In the genomic region with DNA sequence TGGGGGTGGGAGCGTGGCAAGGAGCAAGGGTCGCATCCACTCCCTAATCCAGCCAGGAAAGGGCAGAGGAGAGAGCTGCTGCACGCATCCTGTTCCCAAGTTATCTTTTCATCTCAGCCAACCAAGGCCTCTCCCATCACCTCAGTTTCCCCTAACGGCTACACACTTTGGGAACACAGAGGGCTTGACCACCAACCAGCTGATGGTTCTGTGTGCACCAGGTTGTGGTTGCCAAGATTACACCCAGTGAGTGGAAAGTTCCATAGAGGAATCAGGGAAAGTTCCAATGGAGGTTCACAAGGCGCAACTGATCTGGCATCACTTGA, we compare ENCODE assay signal across 16 cellular contexts. TPM values are rescaled to one million over a fixed set of nuclear protein-coding genes. Genes with fewer than 3 reads are reported as not detected.
DNase-seq lines count a peak whose midpoint lies in the region; ATAC-seq and TF ChIP-seq lines count a peak whose summit lies in the region.
"Had no signal": no experiment of that assay in that cellular context is flagged by ENCODE, and none has a peak within 500 bp of the region (broad histone marks: within the 10 kb centered on the region; RNA-seq: fewer than 3 reads in every experiment).

No MANE protein-coding gene starts in this region.

- peak overlapping the region; percentile 8 for H3K27ac Mint-ChIP-seq in activated naive CD4-positive, alpha-beta T cell treated with anti-CD3 and anti-CD28 coated beads, Interleukin-2, amount 10 ng/mL, durations not matched to agents 7 days and 5 days
- H3K27ac Mint-ChIP-seq in activated naive CD4-positive, alpha-beta T cell treated with anti-CD3 and anti-CD28 coated beads for 36 hours: no peak overlapping the region
- peak overlapping the region; percentile 35 to 95 (median 89) for H3K27ac Mint-ChIP-seq in IgD-negative memory B cell
- peak overlapping the region; percentile 86 for H3K27ac Mint-ChIP-seq in stimulated activated naive B cell treated with anti-CD40 and anti-IgM and Interleukin-4, amounts not matched to agents 10 μg/mL and 1 μg/mL and 100 μg/mL, for 72 hours
- H3K27ac Mint-ChIP-seq: activated naive CD8-positive, alpha-beta T cell treated with anti-CD3 and anti-CD28 coated beads, Interleukin-2, amount 50 U/mL, for 24 hours had no signal

- intact Hi-C loops in activated naive CD4-positive, alpha-beta T cell treated with anti-CD3 and anti-CD28 coated beads for 36 hours (cut with micrococcal nuclease): no loop called here

- no peaks in the 10 kb centered on the region for H3K27me3 Mint-ChIP-seq in activated naive CD4-positive, alpha-beta T cell treated with anti-CD3 and anti-CD28 coated beads, Interleukin-2, amount 10 ng/mL, durations not matched to agents 7 days and 5 days
- no peaks in the 10 kb centered on the region for H3K27me3 Mint-ChIP-seq in activated naive CD4-positive, alpha-beta T cell treated with anti-CD3 and anti-CD28 coated beads for 36 hours (ENCODE audit: low read depth)
- no peaks in the 10 kb centered on the region for H3K27me3 Mint-ChIP-seq in IgD-negative memory B cell
- no peaks in the 10 kb centered on the region for H3K27me3 Mint-ChIP-seq in stimulated activated naive B cell treated with anti-CD40 and anti-IgM and Interleukin-4, amounts not matched to agents 10 μg/mL and 1 μg/mL and 100 μg/mL, for 72 hours
- H3K27me3 Mint-ChIP-seq: activated naive CD8-positive, alpha-beta T cell treated with anti-CD3 and anti-CD28 coated beads, Interleukin-2, amount 50 U/mL, for 24 hours had no signal

- H3K9me3 Mint-ChIP-seq in activated naive CD4-positive, alpha-beta T cell treated with anti-CD3 and anti-CD28 coated beads, Interleukin-2, amount 10 ng/mL, durations not matched to agents 7 days and 5 days: no peaks in the 10 kb centered on the region
- H3K9me3 Mint-ChIP-seq in activated naive CD4-positive, alpha-beta T cell treated with anti-CD3 and anti-CD28 coated beads for 36 hours: no peaks in the 10 kb centered on the region
- no peaks in the 10 kb centered on the region for H3K9me3 Mint-ChIP-seq in IgD-negative memory B cell
- peaks cover 5% of the 10 kb centered on the region in 2 donors for H3K9me3 Mint-ChIP-seq in stimulated activated naive B cell treated with anti-CD40 and anti-IgM and Interleukin-4, amounts not matched to agents 10 μg/mL and 1 μg/mL and 100 μg/mL, for 72 hours
- H3K9me3 Mint-ChIP-seq: activated naive CD8-positive, alpha-beta T cell treated with anti-CD3 and anti-CD28 coated beads, Interleukin-2, amount 50 U/mL, for 24 hours had no signal

- peaks cover 65% of the 10 kb centered on the region for H3K36me3 Mint-ChIP-seq in activated naive CD4-positive, alpha-beta T cell treated with anti-CD3 and anti-CD28 coated beads, Interleukin-2, amount 10 ng/mL, durations not matched to agents 7 days and 5 days
- peaks cover 2% of the 10 kb centered on the region for H3K36me3 Mint-ChIP-seq in activated naive CD4-positive, alpha-beta T cell treated with anti-CD3 and anti-CD28 coated beads for 36 hours (ENCODE audit: low read depth)
- H3K36me3 Mint-ChIP-seq in IgD-negative memory B cell: peaks cover 3% of the 10 kb centered on the region
- H3K36me3 Mint-ChIP-seq in stimulated activated naive B cell treated with anti-CD40 and anti-IgM and Interleukin-4, amounts not matched to agents 10 μg/mL and 1 μg/mL and 100 μg/mL, for 72 hours: peaks cover 14 to 30% of the 10 kb centered on the region in 2 donors

- no peak for TF ChIP-seq CTCF in lung (IDR thresholded peaks at IDR 0.05; ENCODE audit: control extremely low read depth, extremely low read depth)

- peaks cover 6 to 8% of the 10 kb centered on the region in 2 donors for H3K4me1 ChIP-seq in lung (ENCODE audit: control insufficient read depth in 2 of 2, insufficient read depth in 2 of 2, low read length in 2 of 2)

- ATAC-seq in lung (ENCODE audit: insufficient read depth, low FRiP score): peak; percentile 10
- ATAC-seq in stimulated activated naive B cell treated with anti-CD40 and anti-IgM and Interleukin-4, amounts not matched to agents 10 μg/mL and 1 μg/mL and 100 μg/mL, for 72 hours (replicated peaks): no peak
- no peak for ATAC-seq in HG02759 (IDR thresholded peaks at IDR 0.05; ENCODE audit: unreplicated experiment)
- ATAC-seq: activated naive CD8-positive, alpha-beta T cell treated with anti-CD3 and anti-CD28 coated beads, Interleukin-2, amount 50 U/mL, for 24 hours; K562; stimulated activated naive CD8-positive, alpha-beta T cell treated with anti-CD3 and anti-CD28 coated beads, Interleukin-15, Interleukin-2, amounts not matched to agents 100 U/mL and 50 U/mL, for 24 hours had no signal

- 76 to 91% methylated on average over 5 of the region's 5 CpGs for WGBS in lung, 2 donors

- DNase-seq in activated naive CD4-positive, alpha-beta T cell treated with anti-CD3 and anti-CD28 coated beads, Interleukin-2, amount 10 ng/mL, durations not matched to agents 7 days and 5 days: no peak
- no peak for DNase-seq in activated naive CD4-positive, alpha-beta T cell treated with anti-CD3 and anti-CD28 coated beads for 36 hours
- DNase-seq in lung (ENCODE audit: low spot score) (no peak), middle frontal gyrus (ENCODE audit: extremely low spot score, low spot score) (no peak)
- no peak for DNase-seq in stimulated activated naive B cell treated with anti-CD40 and anti-IgM and Interleukin-4, amounts not matched to agents 10 μg/mL and 1 μg/mL and 100 μg/mL, for 72 hours
- DNase-seq in stimulated activated CD4-positive, alpha-beta T cell treated with anti-CD3 and anti-CD28 coated beads, Interleukin-2, amount 100 ng/mL, for 24 hours: no peak
- DNase-seq: activated CD4-positive, alpha-beta T cell treated with anti-CD3 and anti-CD28 coated beads, Interleukin-2, amount 50 U/mL, for 4 hours; activated naive CD8-positive, alpha-beta T cell treated with anti-CD3 and anti-CD28 coated beads, Interleukin-2, amount 50 U/mL, for 24 hours; hippocampal formation; NCI-H2029; NCI-H446; retina; stimulated activated naive CD8-positive, alpha-beta T cell treated with anti-CD3 and anti-CD28 coated beads, Interleukin-15, Interleukin-2, amounts not matched to agents 100 U/mL and 50 U/mL, for 24 hours had no signal

- peak overlapping the region; percentile 21 to 50 for H3K27ac ChIP-seq in lung (ENCODE audit: low read depth in 1 of 2, low read length in 1 of 2)

- no peak overlapping the region for H3K4me3 Mint-ChIP-seq in activated naive CD4-positive, alpha-beta T cell treated with anti-CD3 and anti-CD28 coated beads, Interleukin-2, amount 10 ng/mL, durations not matched to agents 7 days and 5 days
- no peak overlapping the region for H3K4me3 Mint-ChIP-seq in activated naive CD4-positive, alpha-beta T cell treated with anti-CD3 and anti-CD28 coated beads for 36 hours
- H3K4me3 Mint-ChIP-seq in IgD-negative memory B cell: no peak overlapping the region
- no peak overlapping the region for H3K4me3 Mint-ChIP-seq in stimulated activated naive B cell treated with anti-CD40 and anti-IgM and Interleukin-4, amounts not matched to agents 10 μg/mL and 1 μg/mL and 100 μg/mL, for 72 hours
- H3K4me3 Mint-ChIP-seq: activated naive CD8-positive, alpha-beta T cell treated with anti-CD3 and anti-CD28 coated beads, Interleukin-2, amount 50 U/mL, for 24 hours had no signal

- H3K36me3 ChIP-seq in lung (ENCODE audit: control insufficient read depth in 2 of 2, insufficient read depth in 2 of 2, low read length in 2 of 2): no peaks in the 10 kb centered on the region

- H3K27me3 ChIP-seq in lung (ENCODE audit: control insufficient read depth, insufficient read depth): no peaks in the 10 kb centered on the region

- CTCF ChIA-PET in activated naive CD4-positive, alpha-beta T cell treated with anti-CD3 and anti-CD28 coated beads, Interleukin-2, amount 10 ng/mL, durations not matched to agents 7 days and 5 days (lab: Charles Lee): no interaction called here
- CTCF ChIA-PET in activated naive CD4-positive, alpha-beta T cell treated with anti-CD3 and anti-CD28 coated beads for 36 hours (lab: Charles Lee): no interaction called here

- no peak overlapping the region for H3K4me3 ChIP-seq in lung
- H3K4me3 ChIP-seq: K562 had no signal

- H3K4me1 Mint-ChIP-seq in activated naive CD4-positive, alpha-beta T cell treated with anti-CD3 and anti-CD28 coated beads, Interleukin-2, amount 10 ng/mL, durations not matched to agents 7 days and 5 days: peaks cover 42% of the 10 kb centered on the region
- H3K4me1 Mint-ChIP-seq in activated naive CD4-positive, alpha-beta T cell treated with anti-CD3 and anti-CD28 coated beads for 36 hours (ENCODE audit: low read depth): no peaks in the 10 kb centered on the region
- H3K4me1 Mint-ChIP-seq in IgD-negative memory B cell: peaks cover 36 to 40% (median 37%) of the 10 kb centered on the region in 3 donors
- peaks cover 51 to 74% of the 10 kb centered on the region in 2 donors for H3K4me1 Mint-ChIP-seq in stimulated activated naive B cell treated with anti-CD40 and anti-IgM and Interleukin-4, amounts not matched to agents 10 μg/mL and 1 μg/mL and 100 μg/mL, for 72 hours

- no peaks in the 10 kb centered on the region for H3K9me3 ChIP-seq in lung (ENCODE audit: control insufficient read depth in 2 of 2, insufficient read depth in 1 of 2, low read length in 1 of 2)

RNA-seq across cellular contexts. Expression of gene ADAM19, which starts 53.9 kb away (rescaled TPM):
- 10 to 100 TPM; 37.3 to 39.3 TPM for total RNA-seq in activated naive CD4-positive, alpha-beta T cell treated with anti-CD3 and anti-CD28 coated beads for 36 hours
- polyA plus RNA-seq in IgD-negative memory B cell (45.1 TPM), lung (10 to 100 TPM in 1 of 2 donors, 1 to 10 TPM in 1; 3.1 to 10.1 TPM)
- 10 to 100 TPM; 15.7 to 17.6 TPM for total RNA-seq in lung
